8 cellular contexts compared by ENCODE assay signal in the genomic region with DNA sequence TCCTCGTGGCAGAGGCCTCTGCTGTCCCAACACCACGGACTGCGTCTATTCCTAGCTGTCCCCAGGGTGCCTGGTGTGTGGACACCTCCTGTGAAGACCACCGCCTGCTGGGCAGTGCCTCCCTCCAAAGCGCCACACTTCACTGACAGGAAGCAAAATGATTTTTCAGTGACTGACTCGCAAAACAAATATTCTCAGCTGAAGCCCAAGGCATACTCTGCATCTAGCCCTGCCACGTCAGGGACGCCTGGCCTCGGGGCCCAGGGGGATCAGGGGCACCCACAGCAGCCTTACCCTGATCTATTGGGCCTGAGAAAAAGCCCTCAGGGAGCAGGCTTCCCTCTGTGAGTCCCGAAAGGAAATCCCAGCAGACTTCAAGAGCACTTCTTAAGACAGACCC. TPM values are rescaled to one million over a fixed set of nuclear protein-coding genes. Genes with fewer than 3 reads are reported as not detected.
DNase-seq lines count a peak whose midpoint lies in the region; ATAC-seq, FAIRE-seq and TF ChIP-seq lines count a peak whose summit lies in the region.

No MANE protein-coding gene starts in this region.

- in situ Hi-C loops in HepG2 (cut with HindIII; ENCODE audit: extremely low pct_ligation_motif_present, low pct_unique_long_range_greater_than_20kb) = no loop called here

- TF ChIP-seq POLR2A in heart left ventricle (IDR thresholded peaks at IDR 0.05) (no peak), HepG2 (IDR thresholded peaks at IDR 0.05; ENCODE audit: insufficient read depth in 1 of 2, low read depth in 2 of 2, low read length in 2 of 2) (no peak; a peak in 1 of 4 replicates)

- H3K36me3 ChIP-seq in heart left ventricle (peaks cover 0 to 45% (median 35%) of the 10 kb centered on the region in 9 donors), HepG2 (replicated peaks in 1 of 2; ENCODE audit: control insufficient read depth in 1 of 2, insufficient read depth in 2 of 2, low read length in 2 of 2) (peaks cover 17 to 38% of the 10 kb centered on the region in 2 experiments), urinary bladder (ENCODE audit: insufficient read depth) (peaks cover 2% of the 10 kb centered on the region)

- POLR2A ChIA-PET in HepG2 (lab: Yijun Ruan, JAX) = interaction anchor here (0.9 to 1.3 kb wide), 4 partner anchors 12 to 121 kb away, joined by 3 to 4 read pairs (median 3); no protein-coding TSS in a partner anchor

- TF ChIP-seq RAD21 in HepG2 (CRISPR knock-in tag; IDR thresholded peaks at IDR 0.05) = no peak

- no peak for FAIRE-seq in HepG2 (lab: Jason Lieb, UNC)

- H3K4me1 ChIP-seq in heart left ventricle = peaks cover 15 to 53% (median 39%) of the 10 kb centered on the region in 12 donors
- peaks cover 47% of the 10 kb centered on the region for H3K4me1 ChIP-seq in HepG2 (ENCODE audit: insufficient read depth, low read length)
- peaks cover 1% of the 10 kb centered on the region for H3K4me1 ChIP-seq in urinary bladder (ENCODE audit: insufficient read depth)

- H2AFZ ChIP-seq in HepG2 (ENCODE audit: low read length) = no peak overlapping the region

- DNase-seq in heart left ventricle (no peak), left ventricle myocardium superior (no peak), HepG2 (ENCODE audit: low spot score) (peak; percentile 34), SK-N-DZ (ENCODE audit: low spot score) (no peak), amniotic stem cell (lab: John Stamatoyannopoulos, UW) (no peak)
- DNase-seq in activated naive CD4-positive, alpha-beta T cell treated with anti-CD3 and anti-CD28 coated beads, Interleukin-2, amount 50 U/mL, for 72 hours (ENCODE audit: low spot score in 2 of 2) = no peak

- BruUV-seq in HepG2 (replicated peaks; lab: Mats Ljungman, UMichigan) = no TSS peak

- ATAC-seq in heart left ventricle (no peak), left ventricle myocardium superior (no peak), HepG2 (peak; percentile 20), GM18861 (IDR thresholded peaks at IDR 0.05; ENCODE audit: unreplicated experiment) (no peak)
- no peak for ATAC-seq in activated naive CD4-positive, alpha-beta T cell treated with anti-CD3 and anti-CD28 coated beads, Interleukin-2, amount 50 U/mL, for 72 hours

- intact Hi-C loops in heart left ventricle (cut with DNase I) (loop anchor here in 3 of 10 donors (2.0 to 5.0 kb wide), 2 partner anchors 27 to 38 kb away; partner anchors contain the start of gene ZBED4 (in 1 of the 3)), left ventricle myocardium superior (cut with micrococcal nuclease) (no loop called here), HepG2 (cut with micrococcal nuclease; ENCODE audit: unreplicated experiment) (no loop called here)

- peak overlapping the region; percentile 95 for H3K4me2 ChIP-seq in HepG2 (ENCODE audit: low read depth, low read length)

- peaks cover 32 to 51% of the 10 kb centered on the region in 2 donors for H3K36me3 Mint-ChIP-seq in activated naive CD4-positive, alpha-beta T cell treated with anti-CD3 and anti-CD28 coated beads, Interleukin-2, amount 50 U/mL, for 72 hours

- peak overlapping the region; percentile 94 to 98 for H3K27ac Mint-ChIP-seq in activated naive CD4-positive, alpha-beta T cell treated with anti-CD3 and anti-CD28 coated beads, Interleukin-2, amount 50 U/mL, for 72 hours

- peak overlapping the region in 2 of 12 donors; percentile 89 to 91 for H3K27ac ChIP-seq in heart left ventricle
- peak overlapping the region; percentile 7 for H3K27ac ChIP-seq in HepG2 (ENCODE audit: extremely low read length, insufficient read depth, low read length)
- no peak overlapping the region for H3K27ac ChIP-seq in urinary bladder (ENCODE audit: low read depth)

- H3K4me3 ChIP-seq in heart left ventricle (peak overlapping the region in 10 of 12 donors; percentile 67 to 99 (median 87)), HepG2 (replicated peaks in 1 of 3; ENCODE audit: insufficient read depth in 1 of 3, low read depth in 2 of 3, low read length in 3 of 3) (peak overlapping the region; percentile 87 to 99 (median 96)), urinary bladder (ENCODE audit: low read depth, low read length) (peak overlapping the region; percentile 88)

- peak overlapping the region; percentile 89 for H3K9ac ChIP-seq in HepG2 (ENCODE audit: insufficient read depth, low read depth, low read length)

- TF ChIP-seq EP300 in HepG2 (IDR thresholded peaks at IDR 0.05; ENCODE audit: low read depth in 2 of 2, low read length in 2 of 2) = no peak
- no peak for TF ChIP-seq EP300 in HepG2 (CRISPR knock-in tag; IDR thresholded peaks at IDR 0.05; ENCODE audit: borderline replicate concordance)

- WGBS in heart left ventricle, 4 donors = 42 to 59% (median 54%) methylated on average over 5 to 10 of the region's 10 CpGs
- WGBS in HepG2 (ENCODE audit: low lambda C conversion rate) = 65% methylated on average over 7 of the region's 10 CpGs
- WGBS in urinary bladder = 65% methylated on average over 10 of the region's 10 CpGs

- H3K79me2 ChIP-seq in HepG2 (ENCODE audit: insufficient read depth, low read length) = peaks cover 64% of the 10 kb centered on the region

- no peak for TF ChIP-seq CTCF in heart left ventricle (IDR thresholded peaks at IDR 0.05)
- TF ChIP-seq CTCF in HepG2 (CRISPR knock-in tag; IDR thresholded peaks at IDR 0.05) = no peak

- peaks cover 0 to 8% (median 0%) of the 10 kb centered on the region in 12 donors for H3K9me3 ChIP-seq in heart left ventricle
- H3K9me3 ChIP-seq in HepG2 (ENCODE audit: low read length) = no peaks in the 10 kb centered on the region

- H4K20me1 ChIP-seq in HepG2 (ENCODE audit: insufficient read depth, low read length) = peaks cover 27% of the 10 kb centered on the region

- CTCF ChIA-PET in HepG2 (lab: Yijun Ruan, JAX; ENCODE audit: low intra/inter-chr PET ratio, low total read pairs) = no interaction called here

- H3K9me3 Mint-ChIP-seq in activated naive CD4-positive, alpha-beta T cell treated with anti-CD3 and anti-CD28 coated beads, Interleukin-2, amount 50 U/mL, for 72 hours = no peaks in the 10 kb centered on the region

- no peaks in the 10 kb centered on the region for H3K27me3 ChIP-seq in heart left ventricle
- H3K27me3 ChIP-seq in HepG2 (ENCODE audit: control insufficient read depth in 1 of 2, insufficient read depth in 2 of 2, low read length in 2 of 2) = no peaks in the 10 kb centered on the region; a peak in 1 of 5 replicates

RNA-seq across cellular contexts. Expression of gene BRD1, which starts 2.2 kb away (rescaled TPM):
- 10 to 100 TPM; 13.9 to 27.0 (median 18.5) TPM for total RNA-seq in heart left ventricle
- 10 to 100 TPM; 12.0 TPM for polyA plus RNA-seq in heart left ventricle
- total RNA-seq in left ventricle myocardium superior = 18.7 TPM
- 10 to 100 TPM; 27.7 to 39.0 TPM for total RNA-seq in activated naive CD4-positive, alpha-beta T cell treated with anti-CD3 and anti-CD28 coated beads, Interleukin-2, amount 50 U/mL, for 72 hours
- 6.6 and 12.0 TPM in 2 replicates for total RNA-seq in HepG2 (2016; rRNA removed; fragmentation: Illumina TruSeq; extraction: Trizol)
- total RNA-seq in HepG2 (2016; cell fraction: cytosol; rRNA removed; fragmentation: Illumina TruSeq; extraction: Trizol; ENCODE audit: low read depth) = 6.1 and 7.5 TPM in 2 replicates
- total RNA-seq in HepG2 (2016; cell fraction: insoluble cytoplasmic fraction; rRNA removed; fragmentation: Illumina TruSeq; extraction: Trizol) = 6.3 and 13.3 TPM in 2 replicates
- total RNA-seq in HepG2 (2016; cell fraction: membrane; rRNA removed; fragmentation: Illumina TruSeq; extraction: Trizol) = 6.7 and 8.2 TPM in 2 replicates
- 14.2 and 15.7 TPM in 2 replicates for total RNA-seq in HepG2 (2016; cell fraction: nucleus; rRNA removed; fragmentation: Illumina TruSeq; extraction: Trizol)
- polyA plus RNA-seq in HepG2 (2011; rRNA removed) = 5.1 and 6.4 TPM in 2 replicates
- polyA plus RNA-seq in HepG2 (2011; cell fraction: cytosol; rRNA removed) = 3.8 and 3.9 TPM in 2 replicates
- 29.0 and 31.0 TPM in 2 replicates for polyA plus RNA-seq in HepG2 (2011; cell fraction: nucleus; rRNA removed)
- 14.8 and 16.2 TPM in 2 replicates for polyA plus RNA-seq in HepG2 (2012)
- 0.67 and 0.95 TPM in 2 replicates for polyA plus RNA-seq in HepG2 (2016; cell fraction: cytosol; fragmentation: Illumina TruSeq; extraction: Trizol; ENCODE audit: low read depth)
- 8.8 and 10.0 TPM in 2 replicates for polyA plus RNA-seq in HepG2 (2016; cell fraction: insoluble cytoplasmic fraction; fragmentation: Illumina TruSeq; extraction: Trizol; ENCODE audit: low read depth)
- 2.6 and 3.2 TPM in 2 replicates for polyA plus RNA-seq in HepG2 (2016; cell fraction: membrane; fragmentation: Illumina TruSeq; extraction: Trizol; ENCODE audit: low read depth)
- polyA plus RNA-seq in HepG2 (2016; cell fraction: nucleus; fragmentation: Illumina TruSeq; extraction: Trizol; ENCODE audit: insufficient read depth, low read depth) = 28.8 and 30.8 TPM in 2 replicates
- polyA minus RNA-seq in HepG2 (2011; rRNA and poly(A)+ RNA removed; ENCODE audit: low replicate concordance) = 4.2 and 8.4 TPM in 2 replicates
- polyA minus RNA-seq in HepG2 (2011; cell fraction: cytosol; rRNA and poly(A)+ RNA removed) = 7.6 and 8.3 TPM in 2 replicates
- polyA minus RNA-seq in HepG2 (2011; cell fraction: nucleus; rRNA and poly(A)+ RNA removed) = 29.1 and 32.0 TPM in 2 replicates
- 29.4 TPM for total RNA-seq in urinary bladder
- polyA plus RNA-seq in urinary bladder = 26.3 TPM
- polyA plus RNA-seq in SK-N-DZ (2014; cell fraction: cytosol; rRNA removed) = 32.5 and 43.0 TPM in 2 replicates
- polyA plus RNA-seq in SK-N-DZ (2014; cell fraction: nucleus; rRNA removed) = 51.0 and 58.3 TPM in 2 replicates

RNA-seq across cellular contexts. Expression of gene ZBED4, which starts 28.2 kb away (rescaled TPM):
- total RNA-seq in heart left ventricle (1 to 10 TPM; 2.9 to 8.6 (median 4.9) TPM), left ventricle myocardium superior (4.6 TPM), HepG2 (2016; rRNA removed; fragmentation: Illumina TruSeq; extraction: Trizol) (9.6 and 11.9 TPM in 2 replicates), urinary bladder (7.8 TPM)
- polyA plus RNA-seq in heart left ventricle (1 to 10 TPM; 2.2 to 7.8 TPM), HepG2 (2011; rRNA removed) (5.4 and 6.0 TPM in 2 replicates), urinary bladder (4.6 TPM)
- 10 to 100 TPM; 18.4 to 20.7 TPM for total RNA-seq in activated naive CD4-positive, alpha-beta T cell treated with anti-CD3 and anti-CD28 coated beads, Interleukin-2, amount 50 U/mL, for 72 hours
- total RNA-seq in HepG2 (2016; cell fraction: cytosol; rRNA removed; fragmentation: Illumina TruSeq; extraction: Trizol; ENCODE audit: low read depth) = 0.91 and 1.3 TPM in 2 replicates
- total RNA-seq in HepG2 (2016; cell fraction: insoluble cytoplasmic fraction; rRNA removed; fragmentation: Illumina TruSeq; extraction: Trizol) = 9.6 and 9.7 TPM in 2 replicates
- 5.5 TPM in 2 replicates for total RNA-seq in HepG2 (2016; cell fraction: membrane; rRNA removed; fragmentation: Illumina TruSeq; extraction: Trizol)
- 8.0 and 9.8 TPM in 2 replicates for total RNA-seq in HepG2 (2016; cell fraction: nucleus; rRNA removed; fragmentation: Illumina TruSeq; extraction: Trizol)
- polyA plus RNA-seq in HepG2 (2011; cell fraction: cytosol; rRNA removed) = 4.8 and 5.6 TPM in 2 replicates
- polyA plus RNA-seq in HepG2 (2011; cell fraction: nucleus; rRNA removed) = 9.9 and 11.1 TPM in 2 replicates
- 9.9 and 11.2 TPM in 2 replicates for polyA plus RNA-seq in HepG2 (2012)
- 0.43 and 0.49 TPM in 2 replicates for polyA plus RNA-seq in HepG2 (2016; cell fraction: cytosol; fragmentation: Illumina TruSeq; extraction: Trizol; ENCODE audit: low read depth)
- polyA plus RNA-seq in HepG2 (2016; cell fraction: insoluble cytoplasmic fraction; fragmentation: Illumina TruSeq; extraction: Trizol; ENCODE audit: low read depth) = 9.0 and 10.5 TPM in 2 replicates
- polyA plus RNA-seq in HepG2 (2016; cell fraction: membrane; fragmentation: Illumina TruSeq; extraction: Trizol; ENCODE audit: low read depth) = 2.4 and 2.7 TPM in 2 replicates
- polyA plus RNA-seq in HepG2 (2016; cell fraction: nucleus; fragmentation: Illumina TruSeq; extraction: Trizol; ENCODE audit: insufficient read depth, low read depth) = 13.2 and 13.5 TPM in 2 replicates
- polyA minus RNA-seq in HepG2 (2011; rRNA and poly(A)+ RNA removed; ENCODE audit: low replicate concordance) = 7.8 and 12.8 TPM in 2 replicates
- 8.8 and 10.3 TPM in 2 replicates for polyA minus RNA-seq in HepG2 (2011; cell fraction: cytosol; rRNA and poly(A)+ RNA removed)
- polyA minus RNA-seq in HepG2 (2011; cell fraction: nucleus; rRNA and poly(A)+ RNA removed) = 12.1 and 13.2 TPM in 2 replicates
- polyA plus RNA-seq in SK-N-DZ (2014; cell fraction: cytosol; rRNA removed) = 18.6 and 24.1 TPM in 2 replicates
- 11.3 and 17.6 TPM in 2 replicates for polyA plus RNA-seq in SK-N-DZ (2014; cell fraction: nucleus; rRNA removed)
